ENCODE assay signal across 17 cellular contexts in the genomic region with DNA sequence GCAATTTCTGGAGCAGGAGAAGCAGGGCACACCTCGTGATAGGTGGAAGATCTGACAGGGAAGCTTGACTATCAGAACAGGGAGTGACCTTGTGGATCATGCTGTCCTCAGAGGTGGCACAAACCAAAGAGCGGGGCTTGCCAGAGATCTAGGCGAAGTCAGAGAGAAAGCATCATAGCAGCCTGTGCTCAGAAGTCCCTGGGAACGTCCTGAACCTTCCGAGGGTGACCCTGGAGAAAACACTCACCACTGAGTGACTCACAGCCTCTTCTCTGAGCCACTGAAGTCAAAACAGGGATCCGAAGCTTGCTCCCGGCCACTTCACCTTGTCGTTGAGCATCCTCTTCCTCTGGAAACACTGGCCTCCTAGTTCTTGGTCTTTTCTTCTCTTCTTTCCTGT. TPM values are rescaled to one million over a fixed set of nuclear protein-coding genes. Genes with fewer than 3 reads are reported as not detected.
DNase-seq lines count a peak whose midpoint lies in the region; ATAC-seq lines count a peak whose summit lies in the region.
"Had no signal": no experiment of that assay in that cellular context is flagged by ENCODE, and none has a peak within 500 bp of the region (broad histone marks: within the 10 kb centered on the region; RNA-seq: fewer than 3 reads in every experiment).

No MANE protein-coding gene starts in this region.

- peak overlapping the region; percentile 12 for H3K27ac ChIP-seq in right cardiac atrium (ENCODE audit: low read length)
- H3K27ac ChIP-seq: SJSA1 had no signal

- H3K4me3 ChIP-seq in right cardiac atrium (ENCODE audit: low read length): no peak overlapping the region
- H3K4me3 ChIP-seq: SJSA1 had no signal

- DNase-seq in right cardiac atrium: peak in 2 of 3 donors; percentile 13 to 63
- DNase-seq in Right ventricle myocardium superior: no peak
- DNase-seq in fibroblast of gingiva (ENCODE audit: low read depth): peak; percentile 60
- DNase-seq in posterior vena cava (ENCODE audit: low spot score): peak; percentile 90
- DNase-seq in activated CD4-positive, alpha-beta memory T cell treated with anti-CD3 and anti-CD28 coated beads, Interleukin-2, amount 10 ng/mL, durations not matched to agents 7 days and 5 days: no peak
- no peak for DNase-seq in NCI-H2081 treated with DMSO at 0.1 percent for 48 hours (lab: John Stamatoyannopoulos, UW)
- no peak for DNase-seq in iPS-NIHi11 (ENCODE audit: low spot score)
- DNase-seq: activated CD4-positive, alpha-beta T cell treated with anti-CD3 and anti-CD28 coated beads, Interleukin-2, amount 50 U/mL, for 4 hours; anterior cingulate cortex; islet precursor cell; NCI-H2171; stimulated activated CD4-positive, alpha-beta T cell treated with anti-CD3 and anti-CD28 coated beads, Interleukin-2, amount 100 ng/mL, for 48 hours had no signal

- H3K36me3 Mint-ChIP-seq in activated CD4-positive, alpha-beta memory T cell treated with anti-CD3 and anti-CD28 coated beads, Interleukin-2, amount 10 ng/mL, durations not matched to agents 7 days and 5 days (ENCODE audit: low read depth): no peaks in the 10 kb centered on the region

- no peak overlapping the region for H3K4me3 Mint-ChIP-seq in activated CD4-positive, alpha-beta memory T cell treated with anti-CD3 and anti-CD28 coated beads, Interleukin-2, amount 10 ng/mL, durations not matched to agents 7 days and 5 days

- H3K9me3 ChIP-seq in right cardiac atrium (ENCODE audit: control insufficient read depth, low read length): no peaks in the 10 kb centered on the region
- H3K9me3 ChIP-seq: SJSA1 had no signal

- CTCF ChIA-PET in activated CD4-positive, alpha-beta memory T cell treated with anti-CD3 and anti-CD28 coated beads, Interleukin-2, amount 10 ng/mL, durations not matched to agents 7 days and 5 days (lab: Charles Lee): no interaction called here

- WGBS in right cardiac atrium: 74% methylated on average over 8 of the region's 8 CpGs

- H3K27ac Mint-ChIP-seq in activated CD4-positive, alpha-beta memory T cell treated with anti-CD3 and anti-CD28 coated beads, Interleukin-2, amount 10 ng/mL, durations not matched to agents 7 days and 5 days: no peak overlapping the region
- H3K27ac Mint-ChIP-seq: progenitor cell of endocrine pancreas had no signal

- intact Hi-C loops in right cardiac atrium (cut with DNase I): no loop called here
- intact Hi-C loops in Right ventricle myocardium superior (cut with DNase I): no loop called here
- intact Hi-C loops in posterior vena cava (cut with DNase I): loop anchor here in 1 of 2 donors (10.0 kb wide), 1 partner anchor 96 kb away; a partner anchor contains a TSS

- H3K9me3 Mint-ChIP-seq in activated CD4-positive, alpha-beta memory T cell treated with anti-CD3 and anti-CD28 coated beads, Interleukin-2, amount 10 ng/mL, durations not matched to agents 7 days and 5 days: peaks cover 3% of the 10 kb centered on the region

- ATAC-seq in right cardiac atrium (peak in 1 of 2 donors; percentile 49), Right ventricle myocardium superior (ENCODE audit: poor library complexity) (no peak), GM18909 (IDR thresholded peaks at IDR 0.05; ENCODE audit: poor library complexity, unreplicated experiment) (no peak)

- H3K4me1 Mint-ChIP-seq in activated CD4-positive, alpha-beta memory T cell treated with anti-CD3 and anti-CD28 coated beads, Interleukin-2, amount 10 ng/mL, durations not matched to agents 7 days and 5 days: peaks cover 2% of the 10 kb centered on the region

- peaks cover 12% of the 10 kb centered on the region for H3K4me1 ChIP-seq in right cardiac atrium (ENCODE audit: control insufficient read depth, insufficient read depth, low read length)

- no peaks in the 10 kb centered on the region for H3K27me3 ChIP-seq in right cardiac atrium (ENCODE audit: control insufficient read depth, insufficient read depth)
- H3K27me3 ChIP-seq: SJSA1 had no signal

- peaks cover 20% of the 10 kb centered on the region for H3K27me3 Mint-ChIP-seq in activated CD4-positive, alpha-beta memory T cell treated with anti-CD3 and anti-CD28 coated beads, Interleukin-2, amount 10 ng/mL, durations not matched to agents 7 days and 5 days

- POLR2A ChIA-PET in activated CD4-positive, alpha-beta memory T cell treated with anti-CD3 and anti-CD28 coated beads, Interleukin-2, amount 10 ng/mL, durations not matched to agents 7 days and 5 days (lab: Charles Lee): no interaction called here

RNA-seq across cellular contexts. Expression of a gene that starts 56.7 kb away (rescaled TPM):
- total RNA-seq in right cardiac atrium: 1 to 10 TPM in 3 of 4 donors, not detected in 1; 3.0 to 4.3 (median 3.9) TPM
- 1.9 TPM for polyA plus RNA-seq in right cardiac atrium
- total RNA-seq in Right ventricle myocardium superior: 1.4 TPM
- 10 to 100 TPM; 16.3 to 27.0 TPM for total RNA-seq in posterior vena cava
- under 1 TPM; 0.81 to 0.88 TPM for total RNA-seq in activated CD4-positive, alpha-beta memory T cell treated with anti-CD3 and anti-CD28 coated beads, Interleukin-2, amount 10 ng/mL, durations not matched to agents 7 days and 5 days
- total RNA-seq: A673, frontal cortex, progenitor cell of endocrine pancreas, SJSA1 had no signal

Comparison
In these comparisons a context has a peak if more than half of its experiments do, and no peak if none do; other contexts are left out.
1. DNase-seq: peak in right cardiac atrium (2 of 3), fibroblast of gingiva (single experiment) and posterior vena cava (single experiment); none in Right ventricle myocardium superior (single experiment), activated CD4-positive, alpha-beta memory T cell treated with anti-CD3 and anti-CD28 coated beads, Interleukin-2, amount 10 ng/mL, durations not matched to agents 7 days and 5 days (single experiment), NCI-H2081 treated with DMSO at 0.1 percent for 48 hours (single experiment) and iPS-NIHi11 (single experiment).